In genomic region chr9:129038109-129038852, GRCh38 we compare ENCODE assay signal across 2 cellular contexts.
TF ChIP-seq lines count a peak whose summit lies in the region.

No MANE protein-coding gene starts in this region.

TF ChIP-seq in HCT116, 20 proteins besides CTCF, POLR2A, EP300 and RAD21 (continued from another document):
- TF ChIP-seq ZBTB33 (IDR thresholded peaks at IDR 0.05; ENCODE audit: extremely low read depth, insufficient replicate concordance, low read length) (no peak), SRF (IDR thresholded peaks at IDR 0.05; ENCODE audit: low read depth) (no peak), CEBPB (IDR thresholded peaks at IDR 0.05; ENCODE audit: low read depth) (no peak)

TF ChIP-seq in HEK293T, 16 proteins besides CTCF, POLR2A, EP300 and RAD21 (continued from another document):
- TF ChIP-seq PKNOX1 (IDR thresholded peaks at IDR 0.05) (no peak), L3MBTL2 (conservative IDR thresholded peaks at IDR 0.05) (no peak)
